Comparison of ENCODE assay signal across 1 cellular context in the genomic region with DNA sequence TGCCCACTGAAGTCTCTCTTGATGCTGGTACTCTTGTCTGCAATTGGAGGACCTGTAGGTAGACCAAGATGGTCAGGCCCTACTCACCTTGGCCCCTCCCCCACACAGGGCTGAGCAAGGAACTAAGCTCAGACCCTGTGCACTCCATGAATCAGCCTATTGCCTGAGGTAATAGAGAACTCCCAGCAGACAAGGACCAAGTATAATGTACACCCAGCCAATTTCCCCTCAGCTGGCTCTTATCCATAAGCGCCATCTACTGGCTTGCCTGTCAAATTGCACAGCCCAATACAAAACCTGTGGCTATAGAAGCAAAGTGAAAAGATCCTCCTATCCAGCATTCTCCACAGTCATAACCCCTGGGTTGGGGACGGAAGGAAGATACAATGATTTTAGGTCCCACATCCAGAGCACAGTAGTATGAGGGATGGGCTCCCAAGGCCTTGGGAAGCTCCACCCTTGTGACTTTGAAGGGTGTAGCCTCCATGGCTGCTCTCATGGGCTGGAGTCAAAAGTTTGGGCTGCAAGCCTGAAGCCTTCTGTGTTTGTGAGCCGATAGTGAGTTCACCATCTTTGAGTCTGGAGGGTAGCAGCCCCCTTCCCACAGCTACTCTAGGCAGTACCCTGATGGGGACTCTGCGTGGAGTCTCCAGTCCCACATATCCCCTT.
TF ChIP-seq lines count a peak whose summit lies in the region.

No MANE protein-coding gene starts in this region.

TF ChIP-seq in HepG2, 621 proteins besides CTCF, POLR2A, EP300 and RAD21 (continued from another document):
- TF ChIP-seq, protein P1, sequence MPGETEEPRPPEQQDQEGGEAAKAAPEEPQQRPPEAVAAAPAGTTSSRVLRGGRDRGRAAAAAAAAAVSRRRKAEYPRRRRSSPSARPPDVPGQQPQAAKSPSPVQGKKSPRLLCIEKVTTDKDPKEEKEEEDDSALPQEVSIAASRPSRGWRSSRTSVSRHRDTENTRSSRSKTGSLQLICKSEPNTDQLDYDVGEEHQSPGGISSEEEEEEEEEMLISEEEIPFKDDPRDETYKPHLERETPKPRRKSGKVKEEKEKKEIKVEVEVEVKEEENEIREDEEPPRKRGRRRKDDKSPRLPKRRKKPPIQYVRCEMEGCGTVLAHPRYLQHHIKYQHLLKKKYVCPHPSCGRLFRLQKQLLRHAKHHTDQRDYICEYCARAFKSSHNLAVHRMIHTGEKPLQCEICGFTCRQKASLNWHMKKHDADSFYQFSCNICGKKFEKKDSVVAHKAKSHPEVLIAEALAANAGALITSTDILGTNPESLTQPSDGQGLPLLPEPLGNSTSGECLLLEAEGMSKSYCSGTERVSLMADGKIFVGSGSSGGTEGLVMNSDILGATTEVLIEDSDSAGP (CRISPR knock-in tag; IDR thresholded peaks at IDR 0.05; ENCODE audit: borderline replicate concordance) = no peak
- TF ChIP-seq ERF (CRISPR knock-in tag; IDR thresholded peaks at IDR 0.05) (0 out of 2 replicates have a peak, but pooled peaks have one; percentile 29), REPIN1 (CRISPR knock-in tag; IDR thresholded peaks at IDR 0.05; ENCODE audit: borderline replicate concordance, low read depth) (peak; percentile 53; the same call in 1 of the 2 replicates), SMC3 (IDR thresholded peaks at IDR 0.05; ENCODE audit: low read length) (peak; percentile 97), PHF21A (CRISPR knock-in tag; IDR thresholded peaks at IDR 0.05) (0 out of 2 replicates have a peak, but pooled peaks have one; percentile 16), RARA (CRISPR knock-in tag; IDR thresholded peaks at IDR 0.05) (0 out of 2 replicates have a peak, but pooled peaks have one; percentile 1), STAG1 (CRISPR knock-in tag; IDR thresholded peaks at IDR 0.05) (peak; percentile 93), MIXL1 (CRISPR knock-in tag; IDR thresholded peaks at IDR 0.05) (0 out of 2 replicates have a peak, but pooled peaks have one; percentile 32)
- TF ChIP-seq, protein P2, sequence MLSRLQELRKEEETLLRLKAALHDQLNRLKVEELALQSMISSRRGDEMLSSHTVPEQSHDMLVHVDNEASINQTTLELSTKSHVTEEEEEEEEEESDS (CRISPR knock-in tag; IDR thresholded peaks at IDR 0.05; ENCODE audit: borderline replicate concordance) = 0 out of 2 replicates have a peak, but pooled peaks have one; percentile 31
- TF ChIP-seq, protein P3, sequence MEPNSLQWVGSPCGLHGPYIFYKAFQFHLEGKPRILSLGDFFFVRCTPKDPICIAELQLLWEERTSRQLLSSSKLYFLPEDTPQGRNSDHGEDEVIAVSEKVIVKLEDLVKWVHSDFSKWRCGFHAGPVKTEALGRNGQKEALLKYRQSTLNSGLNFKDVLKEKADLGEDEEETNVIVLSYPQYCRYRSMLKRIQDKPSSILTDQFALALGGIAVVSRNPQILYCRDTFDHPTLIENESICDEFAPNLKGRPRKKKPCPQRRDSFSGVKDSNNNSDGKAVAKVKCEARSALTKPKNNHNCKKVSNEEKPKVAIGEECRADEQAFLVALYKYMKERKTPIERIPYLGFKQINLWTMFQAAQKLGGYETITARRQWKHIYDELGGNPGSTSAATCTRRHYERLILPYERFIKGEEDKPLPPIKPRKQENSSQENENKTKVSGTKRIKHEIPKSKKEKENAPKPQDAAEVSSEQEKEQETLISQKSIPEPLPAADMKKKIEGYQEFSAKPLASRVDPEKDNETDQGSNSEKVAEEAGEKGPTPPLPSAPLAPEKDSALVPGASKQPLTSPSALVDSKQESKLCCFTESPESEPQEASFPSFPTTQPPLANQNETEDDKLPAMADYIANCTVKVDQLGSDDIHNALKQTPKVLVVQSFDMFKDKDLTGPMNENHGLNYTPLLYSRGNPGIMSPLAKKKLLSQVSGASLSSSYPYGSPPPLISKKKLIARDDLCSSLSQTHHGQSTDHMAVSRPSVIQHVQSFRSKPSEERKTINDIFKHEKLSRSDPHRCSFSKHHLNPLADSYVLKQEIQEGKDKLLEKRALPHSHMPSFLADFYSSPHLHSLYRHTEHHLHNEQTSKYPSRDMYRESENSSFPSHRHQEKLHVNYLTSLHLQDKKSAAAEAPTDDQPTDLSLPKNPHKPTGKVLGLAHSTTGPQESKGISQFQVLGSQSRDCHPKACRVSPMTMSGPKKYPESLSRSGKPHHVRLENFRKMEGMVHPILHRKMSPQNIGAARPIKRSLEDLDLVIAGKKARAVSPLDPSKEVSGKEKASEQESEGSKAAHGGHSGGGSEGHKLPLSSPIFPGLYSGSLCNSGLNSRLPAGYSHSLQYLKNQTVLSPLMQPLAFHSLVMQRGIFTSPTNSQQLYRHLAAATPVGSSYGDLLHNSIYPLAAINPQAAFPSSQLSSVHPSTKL (CRISPR knock-in tag; IDR thresholded peaks at IDR 0.05) = 0 out of 2 replicates have a peak, but pooled peaks have one; percentile 10
